20 cellular contexts compared by ENCODE assay signal in the genomic region with DNA sequence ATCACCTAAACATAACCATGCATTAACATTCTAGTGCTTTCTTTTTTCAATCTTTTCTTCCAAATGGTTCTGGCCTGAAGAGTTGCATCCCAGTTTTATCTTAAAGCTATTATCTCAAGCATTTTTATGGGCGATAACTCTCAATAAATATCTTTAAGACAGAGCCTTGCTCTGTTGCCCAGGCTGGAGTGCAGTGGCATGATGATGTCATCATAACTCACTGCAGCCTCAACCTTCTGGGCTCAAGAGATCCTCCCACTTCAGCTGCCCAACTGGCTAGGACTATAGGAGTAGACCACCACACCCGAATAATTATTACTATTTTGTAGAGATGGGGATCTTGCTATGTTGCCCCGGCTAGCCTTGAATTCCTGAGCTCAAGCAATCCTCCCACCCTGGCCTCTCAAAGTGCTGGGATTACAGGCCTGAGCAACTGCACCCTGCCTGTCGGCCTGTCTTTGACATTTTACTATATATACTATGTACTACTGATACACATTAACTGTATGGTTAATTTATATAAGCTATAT. TPM values are rescaled to one million over a fixed set of nuclear protein-coding genes. Genes with fewer than 3 reads are reported as not detected.
A peak's percentile ranks its signal among the peaks of the same experiment; 100 is the strongest.
DNase-seq lines count a peak whose midpoint lies in the region; ATAC-seq and TF ChIP-seq lines count a peak whose summit lies in the region.
"Had no signal": no experiment of that assay in that cellular context is flagged by ENCODE, and none has a peak within 500 bp of the region (broad histone marks: within the 10 kb centered on the region; RNA-seq: fewer than 3 reads in every experiment).

No MANE protein-coding gene starts in this region.

- H3K4me3 ChIP-seq in IMR-90 (ENCODE audit: insufficient read depth, low read depth, low read length) (no peak overlapping the region), sigmoid colon (no peak overlapping the region)
- H3K4me3 ChIP-seq: thyroid gland had no signal

- H4K91ac ChIP-seq in IMR-90 (ENCODE audit: insufficient read depth, low read depth, low read length) = no peak overlapping the region

- TF ChIP-seq EP300 in sigmoid colon (IDR thresholded peaks at IDR 0.05) = no peak

- H3K36me3 ChIP-seq in IMR-90 (ENCODE audit: control insufficient read depth, insufficient read depth, low read length) = peaks cover 65% of the 10 kb centered on the region
- peaks cover 58 to 95% (median 73%) of the 10 kb centered on the region in 4 donors for H3K36me3 ChIP-seq in sigmoid colon

- peaks cover 4% of the 10 kb centered on the region for H4K20me1 ChIP-seq in IMR-90 (ENCODE audit: insufficient read depth, low read length)

- no peak overlapping the region for H2BK15ac ChIP-seq in IMR-90 (ENCODE audit: low read depth, low read length)

- no peak overlapping the region for H4K8ac ChIP-seq in IMR-90 (ENCODE audit: low read depth in 2 of 2, low read length in 2 of 2)

- H4K5ac ChIP-seq in IMR-90 (ENCODE audit: low read depth, low read length) = no peak overlapping the region

- H3K4me2 ChIP-seq in IMR-90 (ENCODE audit: low read depth, low read length) = no peak overlapping the region

- H3K27me3 ChIP-seq in IMR-90 (ENCODE audit: control insufficient read depth, insufficient read depth, low read length) (no peaks in the 10 kb centered on the region), sigmoid colon (no peaks in the 10 kb centered on the region)
- H3K27me3 ChIP-seq: thyroid gland had no signal

- WGBS in IMR-90 (ENCODE audit: extremely low coverage in 2 of 2, insufficient read length in 1 of 2), 2 experiments = no CpG with 5 or more reads among the region's 4 CpGs
- WGBS in sigmoid colon, 2 donors = 93 to 95% methylated on average over 4 of the region's 4 CpGs

- no peak overlapping the region for H3K23ac ChIP-seq in IMR-90 (ENCODE audit: low read depth, low read length)

- TF ChIP-seq POLR2A in IMR-90 (IDR thresholded peaks at IDR 0.05; ENCODE audit: low read depth, low read length) = no peak
- TF ChIP-seq POLR2A in sigmoid colon (IDR thresholded peaks at IDR 0.05) = no peak

- peaks cover 17 to 42% of the 10 kb centered on the region in 2 experiments for H3K79me1 ChIP-seq in IMR-90 (ENCODE audit: low read depth in 1 of 2, low read length in 2 of 2)

- H2AK5ac ChIP-seq in IMR-90 (ENCODE audit: low read depth, low read length) = no peak overlapping the region

- peaks cover 14 to 16% of the 10 kb centered on the region in 2 donors for H3K4me1 Mint-ChIP-seq in natural killer cell
- H3K4me1 Mint-ChIP-seq in natural killer cell treated with Interleukin-12 subunit alpha and Interleukin-12 subunit beta and Interleukin-15 and Interleukin-18, amount 100 ng/mL, for 72 hours (ENCODE audit: low read depth in 2 of 2) = peaks cover 12 to 22% of the 10 kb centered on the region in 2 donors
- H3K4me1 Mint-ChIP-seq in activated T-helper 17 cell treated with anti-CD3 and anti-CD28 coated beads, Interleukin-2, amount 50 U/mL, for 72 hours = peaks cover 33% of the 10 kb centered on the region
- H3K4me1 Mint-ChIP-seq: brain, nephron progenitor cell had no signal

- no peak for DNase-seq in natural killer cell
- DNase-seq in natural killer cell treated with Interleukin-12 subunit alpha and Interleukin-12 subunit beta and Interleukin-15 and Interleukin-18, amount 100 ng/mL, for 72 hours (ENCODE audit: low spot score) = no peak
- DNase-seq in IMR-90 = peak; percentile 39
- no peak for DNase-seq in NCI-H2227 treated with DMSO at 0.1 percent for 48 hours (lab: John Stamatoyannopoulos, UW)
- DNase-seq in activated naive CD4-positive, alpha-beta T cell (lab: John Stamatoyannopoulos, UW) = no peak
- no peak for DNase-seq in sigmoid colon
- no peak for DNase-seq in NCI-H2029 (lab: John Stamatoyannopoulos, UW)
- DNase-seq: activated naive CD8-positive, alpha-beta T cell treated with anti-CD3 and anti-CD28 coated beads, Interleukin-2, amount 50 U/mL, for 24 hours; Caco-2; effector memory CD4-positive, alpha-beta T cell; head of caudate nucleus; NCI-H1417 treated with DMSO at 0.1 percent for 48 hours; nephron progenitor cell; posterior cingulate gyrus; SHP77 treated with DMSO at 0.1 percent for 48 hours; stimulated activated CD4-positive, alpha-beta T cell treated with anti-CD3 and anti-CD28 coated beads, Interleukin-1b, Interleukin-23, amount 100 ng/mL, for 48 hours; stimulated activated naive CD4-positive, alpha-beta T cell; thyroid gland had no signal

- no peaks in the 10 kb centered on the region for H3K9me3 Mint-ChIP-seq in natural killer cell
- no peaks in the 10 kb centered on the region for H3K9me3 Mint-ChIP-seq in natural killer cell treated with Interleukin-12 subunit alpha and Interleukin-12 subunit beta and Interleukin-15 and Interleukin-18, amount 100 ng/mL, for 72 hours
- H3K9me3 Mint-ChIP-seq in activated T-helper 17 cell treated with anti-CD3 and anti-CD28 coated beads, Interleukin-2, amount 50 U/mL, for 72 hours = no peaks in the 10 kb centered on the region
- H3K9me3 Mint-ChIP-seq: activated naive CD8-positive, alpha-beta T cell treated with anti-CD3 and anti-CD28 coated beads, Interleukin-2, amount 50 U/mL, for 24 hours; brain; nephron progenitor cell had no signal

- H3K27ac ChIP-seq in IMR-90 (ENCODE audit: insufficient read depth, low read length) = no peak overlapping the region
- H3K27ac ChIP-seq in sigmoid colon = no peak overlapping the region
- H3K27ac ChIP-seq: thyroid gland had no signal

- no peak overlapping the region for H3K18ac ChIP-seq in IMR-90 (ENCODE audit: low read depth, low read length)

- no peaks in the 10 kb centered on the region for H3K27me3 Mint-ChIP-seq in natural killer cell (ENCODE audit: low read depth in 2 of 2)
- H3K27me3 Mint-ChIP-seq in natural killer cell treated with Interleukin-12 subunit alpha and Interleukin-12 subunit beta and Interleukin-15 and Interleukin-18, amount 100 ng/mL, for 72 hours = no peaks in the 10 kb centered on the region
- no peaks in the 10 kb centered on the region for H3K27me3 Mint-ChIP-seq in activated T-helper 17 cell treated with anti-CD3 and anti-CD28 coated beads, Interleukin-2, amount 50 U/mL, for 72 hours
- H3K27me3 Mint-ChIP-seq: activated naive CD8-positive, alpha-beta T cell treated with anti-CD3 and anti-CD28 coated beads, Interleukin-2, amount 50 U/mL, for 24 hours had no signal

- no peak for TF ChIP-seq RAD21 in IMR-90 (IDR thresholded peaks at IDR 0.05; ENCODE audit: low read length)

- dilution Hi-C loops in IMR-90 (cut with HindIII; ENCODE audit: low sequenced_read_pairs, unreplicated experiment) = no loop called here

- H3K4me1 ChIP-seq in IMR-90 (ENCODE audit: control insufficient read depth, insufficient read depth, low read length) = no peaks in the 10 kb centered on the region
- peaks cover 0 to 6% (median 1%) of the 10 kb centered on the region in 4 donors for H3K4me1 ChIP-seq in sigmoid colon
- H3K4me1 ChIP-seq: Caco-2, thyroid gland had no signal

- H2AK9ac ChIP-seq in IMR-90 (replicated peaks; ENCODE audit: low read depth, low read length, poor library complexity) = no peak overlapping the region

- TF ChIP-seq CTCF in natural killer cell (IDR thresholded peaks at IDR 0.05) (no peak), IMR-90 (conservative IDR thresholded peaks at IDR 0.05; ENCODE audit: low read depth, low read length) (no peak), sigmoid colon (IDR thresholded peaks at IDR 0.05) (no peak)

- no peak overlapping the region for H2BK20ac ChIP-seq in IMR-90 (ENCODE audit: low read depth, low read length)

- H3K9me3 ChIP-seq in IMR-90 (ENCODE audit: control insufficient read depth, insufficient read depth, low read length) (no peaks in the 10 kb centered on the region), sigmoid colon (no peaks in the 10 kb centered on the region)
- H3K9me3 ChIP-seq: Caco-2, thyroid gland had no signal

- no peak overlapping the region for H3K14ac ChIP-seq in IMR-90 (replicated peaks; ENCODE audit: low read depth, low read length)

- CTCF ChIA-PET in IMR-90 (lab: Yijun Ruan, JAX) = interaction anchor here (1.0 kb wide), 1 partner anchor 9 kb away, joined by 3 read pairs; no protein-coding TSS in a partner anchor

- peaks cover 5% of the 10 kb centered on the region; the same call in 1 of the 2 replicates for H3K9me1 ChIP-seq in IMR-90 (ENCODE audit: insufficient read depth, low read length)

- no peak overlapping the region for H3K4me3 Mint-ChIP-seq in natural killer cell
- no peak overlapping the region for H3K4me3 Mint-ChIP-seq in natural killer cell treated with Interleukin-12 subunit alpha and Interleukin-12 subunit beta and Interleukin-15 and Interleukin-18, amount 100 ng/mL, for 72 hours
- no peak overlapping the region for H3K4me3 Mint-ChIP-seq in activated T-helper 17 cell treated with anti-CD3 and anti-CD28 coated beads, Interleukin-2, amount 50 U/mL, for 72 hours
- H3K4me3 Mint-ChIP-seq: activated naive CD8-positive, alpha-beta T cell treated with anti-CD3 and anti-CD28 coated beads, Interleukin-2, amount 50 U/mL, for 24 hours; brain; nephron progenitor cell had no signal

- no peak overlapping the region for H3K56ac ChIP-seq in IMR-90 (ENCODE audit: extremely low read depth, insufficient read depth, low read length)

- in situ Hi-C loops in IMR-90 (cut with MboI; ENCODE audit: low sequenced_read_pairs) = no loop called here

- H2BK5ac ChIP-seq in IMR-90 (ENCODE audit: low read depth, low read length, poor library complexity, severe bottlenecking) = no peak overlapping the region

- peaks cover 18% of the 10 kb centered on the region for H3K36me3 Mint-ChIP-seq in natural killer cell
- H3K36me3 Mint-ChIP-seq in natural killer cell treated with Interleukin-12 subunit alpha and Interleukin-12 subunit beta and Interleukin-15 and Interleukin-18, amount 100 ng/mL, for 72 hours = peaks cover 33% of the 10 kb centered on the region
- peaks cover 100% of the 10 kb centered on the region for H3K36me3 Mint-ChIP-seq in activated T-helper 17 cell treated with anti-CD3 and anti-CD28 coated beads, Interleukin-2, amount 50 U/mL, for 72 hours (ENCODE audit: low read depth)

- BruUV-seq in IMR-90 (replicated peaks; lab: Mats Ljungman, UMichigan) = no TSS peak

- ATAC-seq in natural killer cell = no peak
- ATAC-seq in natural killer cell treated with Interleukin-12 subunit alpha and Interleukin-12 subunit beta and Interleukin-15 and Interleukin-18, amount 100 ng/mL, for 72 hours = no peak
- ATAC-seq in IMR-90 (ENCODE audit: low read depth) = peak; percentile 84
- ATAC-seq in activated T-helper 17 cell treated with anti-CD3 and anti-CD28 coated beads, Interleukin-2, amount 50 U/mL, for 72 hours (replicated peaks) = no peak
- ATAC-seq: activated naive CD8-positive, alpha-beta T cell treated with anti-CD3 and anti-CD28 coated beads, Interleukin-2, amount 50 U/mL, for 24 hours had no signal

- H3K27ac Mint-ChIP-seq in natural killer cell = peak overlapping the region; percentile 12 to 32
- no peak overlapping the region for H3K27ac Mint-ChIP-seq in natural killer cell treated with Interleukin-12 subunit alpha and Interleukin-12 subunit beta and Interleukin-15 and Interleukin-18, amount 100 ng/mL, for 72 hours
- H3K27ac Mint-ChIP-seq in activated T-helper 17 cell treated with anti-CD3 and anti-CD28 coated beads, Interleukin-2, amount 50 U/mL, for 72 hours = peak overlapping the region; percentile 63
- H3K27ac Mint-ChIP-seq: activated naive CD8-positive, alpha-beta T cell treated with anti-CD3 and anti-CD28 coated beads, Interleukin-2, amount 50 U/mL, for 24 hours; brain; nephron progenitor cell had no signal

- H3K9ac ChIP-seq in IMR-90 (ENCODE audit: low read depth, low read length) = no peak overlapping the region

- H2BK120ac ChIP-seq in IMR-90 (ENCODE audit: low read depth, low read length) = no peak overlapping the region

- H3K4ac ChIP-seq in IMR-90 (ENCODE audit: low read depth, low read length) = no peak overlapping the region

- POLR2A ChIA-PET in IMR-90 (lab: Charles Lee; ENCODE audit: unreplicated experiment) = no interaction called here

- intact Hi-C loops in natural killer cell (cut with micrococcal nuclease) = no loop called here
- intact Hi-C loops in IMR-90 (cut with micrococcal nuclease) = loop anchor here (2.0 kb wide), 1 partner anchor 17 kb away; no protein-coding TSS in a partner anchor
- intact Hi-C loops in sigmoid colon (cut with DNase I) = no loop called here

- H2AFZ ChIP-seq in IMR-90 (replicated peaks; ENCODE audit: low read length, poor library complexity) = no peak overlapping the region

RNA-seq across cellular contexts. Expression of a gene that starts 26.1 kb away (rescaled TPM):
- total RNA-seq in natural killer cell (100 to 1,000 TPM; 437 to 514 (median 457) TPM), IMR-90 (2012; rRNA removed) (7.9 and 8.3 TPM in 2 replicates), sigmoid colon (10 to 100 TPM; 26.7 to 38.5 (median 35.2) TPM)
- 100 to 1,000 TPM; 111 to 149 TPM for total RNA-seq in natural killer cell treated with Interleukin-12 subunit alpha and Interleukin-12 subunit beta and Interleukin-15 and Interleukin-18, amount 100 ng/mL, for 72 hours
- polyA plus RNA-seq in IMR-90 (2012; rRNA removed) (10.1 and 12.4 TPM in 2 replicates), sigmoid colon (10 to 100 TPM; 56.5 to 83.8 (median 64.3) TPM)
- 6.2 and 9.0 TPM in 2 replicates for polyA plus RNA-seq in IMR-90 (2012; cell fraction: cytosol; rRNA removed)
- 46.8 and 57.8 TPM in 2 replicates for polyA plus RNA-seq in IMR-90 (2012; cell fraction: nucleus; rRNA removed; ENCODE audit: low replicate concordance)
- 100 to 1,000 TPM; 173 to 195 TPM for total RNA-seq in activated T-helper 17 cell treated with anti-CD3 and anti-CD28 coated beads, Interleukin-2, amount 50 U/mL, for 72 hours

RNA-seq across cellular contexts. Expression of a gene that starts 32.4 kb away (rescaled TPM):
- 100 to 1,000 TPM; 241 to 304 (median 270) TPM for total RNA-seq in natural killer cell
- 100 to 1,000 TPM in 1 of 2 donors, 10 to 100 TPM in 1; 75.2 to 154 TPM for total RNA-seq in natural killer cell treated with Interleukin-12 subunit alpha and Interleukin-12 subunit beta and Interleukin-15 and Interleukin-18, amount 100 ng/mL, for 72 hours
- 28.3 and 30.6 TPM in 2 replicates for total RNA-seq in IMR-90 (2012; rRNA removed)
- polyA plus RNA-seq in IMR-90 (2012; rRNA removed) = 38.3 and 39.7 TPM in 2 replicates
- polyA plus RNA-seq in IMR-90 (2012; cell fraction: cytosol; rRNA removed) = 21.7 and 22.5 TPM in 2 replicates
- polyA plus RNA-seq in IMR-90 (2012; cell fraction: nucleus; rRNA removed; ENCODE audit: low replicate concordance) = 135 and 196 TPM in 2 replicates
- 100 to 1,000 TPM in 1 of 2 donors, 10 to 100 TPM in 1; 95.3 to 139 TPM for total RNA-seq in activated T-helper 17 cell treated with anti-CD3 and anti-CD28 coated beads, Interleukin-2, amount 50 U/mL, for 72 hours
- total RNA-seq in sigmoid colon = 10 to 100 TPM; 18.5 to 49.3 (median 35.9) TPM
- polyA plus RNA-seq in sigmoid colon = 10 to 100 TPM in 2 of 3 donors, 1 to 10 TPM in 1; 6.7 to 28.6 (median 13.8) TPM

Comparison
In these comparisons a context has a peak if more than half of its experiments do, and no peak if none do; other contexts are left out.
1. H3K27ac Mint-ChIP-seq: peak in natural killer cell (2 of 2) and activated T-helper 17 cell treated with anti-CD3 and anti-CD28 coated beads, Interleukin-2, amount 50 U/mL, for 72 hours (single experiment); none in natural killer cell treated with Interleukin-12 subunit alpha and Interleukin-12 subunit beta and Interleukin-15 and Interleukin-18, amount 100 ng/mL, for 72 hours (0 of 2).